ENCODE assay signal across 24 cellular contexts in genomic region chr10:131088619-131089018, GRCh38.
A peak's percentile ranks its signal among the peaks of the same experiment; 100 is the strongest.
DNase-seq lines count a peak whose midpoint lies in the region; ATAC-seq and TF ChIP-seq lines count a peak whose summit lies in the region.
"Had no signal": no experiment of that assay in that cellular context is flagged by ENCODE, and none has a peak within 500 bp of the region (broad histone marks: within the 10 kb centered on the region; RNA-seq: fewer than 3 reads in every experiment).

No MANE protein-coding gene starts in this region.

- H3K27me3 Mint-ChIP-seq in MCF 10A (ENCODE audit: insufficient read depth, unreplicated experiment) = peaks cover 5% of the 10 kb centered on the region
- H3K27me3 Mint-ChIP-seq: activated CD4-positive, alpha-beta memory T cell treated with anti-CD3 and anti-CD28 coated beads, Interleukin-2, amount 10 ng/mL, durations not matched to agents 7 days and 5 days; activated naive CD8-positive, alpha-beta T cell treated with anti-CD3 and anti-CD28 coated beads, Interleukin-2, amount 10 ng/mL, durations not matched to agents 7 days and 5 days had no signal

- no peak overlapping the region for H3K4me3 ChIP-seq in breast epithelium
- no peak overlapping the region for H3K4me3 ChIP-seq in NB4 (ENCODE audit: low read depth, low read length)
- H3K4me3 ChIP-seq: dorsolateral prefrontal cortex, skin epidermis, upper lobe of right lung had no signal

- H3K9me3 ChIP-seq in breast epithelium = no peaks in the 10 kb centered on the region
- H3K9me3 ChIP-seq: neutrophil, upper lobe of right lung had no signal

- H3K27ac ChIP-seq in breast epithelium = no peak overlapping the region
- H3K27ac ChIP-seq: C4-2B, dorsolateral prefrontal cortex, neutrophil, skin epidermis, upper lobe of right lung had no signal

- peaks cover 0 to 4% of the 10 kb centered on the region in 2 donors for H3K27me3 ChIP-seq in breast epithelium
- H3K27me3 ChIP-seq: neutrophil had no signal

- POLR2A ChIA-PET in MCF 10A (lab: Yijun Ruan, JAX) = no interaction called here

- H3K4me1 ChIP-seq in breast epithelium = peaks cover 0 to under 1% of the 10 kb centered on the region in 2 donors
- H3K4me1 ChIP-seq: upper lobe of right lung had no signal

- no peaks in the 10 kb centered on the region for H3K36me3 Mint-ChIP-seq in MCF 10A (ENCODE audit: insufficient read depth, unreplicated experiment)
- H3K36me3 Mint-ChIP-seq: activated naive CD8-positive, alpha-beta T cell treated with anti-CD3 and anti-CD28 coated beads, Interleukin-2, amount 10 ng/mL, durations not matched to agents 7 days and 5 days had no signal

- no peaks in the 10 kb centered on the region for H3K36me3 ChIP-seq in breast epithelium
- H3K36me3 ChIP-seq: neutrophil, upper lobe of right lung had no signal

- intact Hi-C loops in MCF 10A (cut with micrococcal nuclease) = no loop called here
- intact Hi-C loops in breast epithelium (cut with DNase I; ENCODE audit: low total_unique reads) = no loop called here

- no peak overlapping the region for H3K4me3 Mint-ChIP-seq in MCF 10A (ENCODE audit: unreplicated experiment)
- H3K4me3 Mint-ChIP-seq: activated CD4-positive, alpha-beta memory T cell treated with anti-CD3 and anti-CD28 coated beads, Interleukin-2, amount 10 ng/mL, durations not matched to agents 7 days and 5 days; activated naive CD8-positive, alpha-beta T cell treated with anti-CD3 and anti-CD28 coated beads, Interleukin-2, amount 10 ng/mL, durations not matched to agents 7 days and 5 days had no signal

- ATAC-seq in HG02588 (IDR thresholded peaks at IDR 0.05; ENCODE audit: unreplicated experiment) = no peak
- ATAC-seq in GM19351 (IDR thresholded peaks at IDR 0.05; ENCODE audit: unreplicated experiment) = no peak
- no peak for ATAC-seq in GM21423 (IDR thresholded peaks at IDR 0.05; ENCODE audit: unreplicated experiment)
- no peak for ATAC-seq in HG02763 (IDR thresholded peaks at IDR 0.05; ENCODE audit: unreplicated experiment)
- ATAC-seq: upper lobe of right lung had no signal

- no peak for TF ChIP-seq POLR2A in breast epithelium (IDR thresholded peaks at IDR 0.05)
- TF ChIP-seq POLR2A in NB4 (IDR thresholded peaks at IDR 0.05; ENCODE audit: extremely low read depth, insufficient read length) = no peak

- TF ChIP-seq CTCF in MCF 10A (IDR thresholded peaks at IDR 0.05; ENCODE audit: unreplicated experiment) (no peak), breast epithelium (IDR thresholded peaks at IDR 0.05) (no peak), NB4 (IDR thresholded peaks at IDR 0.05; ENCODE audit: low read depth, low read length) (peak; percentile 2)

- H3K4me1 Mint-ChIP-seq in MCF 10A (ENCODE audit: insufficient read depth, unreplicated experiment) = no peaks in the 10 kb centered on the region
- H3K4me1 Mint-ChIP-seq: activated CD4-positive, alpha-beta memory T cell treated with anti-CD3 and anti-CD28 coated beads, Interleukin-2, amount 10 ng/mL, durations not matched to agents 7 days and 5 days had no signal

- DNase-seq in MCF 10A (ENCODE audit: unreplicated experiment) = no peak
- DNase-seq in breast epithelium (ENCODE audit: low spot score in 2 of 2) = no peak
- peak; percentile 18 for DNase-seq in NB4 (ENCODE audit: low read depth)
- peak; percentile 26 for DNase-seq in iPS-NIHi7 (ENCODE audit: extremely low spot score)
- DNase-seq: ACHN; activated CD4-positive, alpha-beta memory T cell treated with anti-CD3 and anti-CD28 coated beads, Interleukin-2, amount 10 ng/mL, durations not matched to agents 7 days and 5 days; activated CD4-positive, CD25-positive, alpha-beta regulatory T cell treated with anti-CD3 and anti-CD28 coated beads, Interleukin-2, amount 50 U/mL, for 72 hours; activated naive CD8-positive, alpha-beta T cell treated with anti-CD3 and anti-CD28 coated beads, Interleukin-2, amount 10 ng/mL, durations not matched to agents 7 days and 5 days; Calu3; glutamatergic neuron; Karpas-422; NCI-H1048; NCI-H187 treated with DMSO at 0.1 percent for 48 hours; stimulated activated CD4-positive, alpha-beta T cell treated with anti-CD3 and anti-CD28 coated beads, Interleukin-1b, Interleukin-23, amount 100 ng/mL, for 48 hours; T1000; upper lobe of right lung had no signal

- no TSS peak for BruUV-seq in MCF 10A (replicated peaks; lab: Mats Ljungman, UMichigan)

- peak overlapping the region; percentile 78 for H3K27ac Mint-ChIP-seq in MCF 10A (ENCODE audit: low read depth, unreplicated experiment)
- H3K27ac Mint-ChIP-seq: activated CD4-positive, alpha-beta memory T cell treated with anti-CD3 and anti-CD28 coated beads, Interleukin-2, amount 10 ng/mL, durations not matched to agents 7 days and 5 days; activated naive CD8-positive, alpha-beta T cell treated with anti-CD3 and anti-CD28 coated beads, Interleukin-2, amount 10 ng/mL, durations not matched to agents 7 days and 5 days had no signal

- CTCF ChIA-PET in MCF 10A (lab: Yijun Ruan, JAX) = interaction anchor here (0.6 to 1.3 kb wide), 3 partner anchors 9 to 328 kb away, joined by 3 read pairs; no protein-coding TSS in a partner anchor

- peaks cover 3% of the 10 kb centered on the region for H3K9me3 Mint-ChIP-seq in MCF 10A (ENCODE audit: unreplicated experiment)
- H3K9me3 Mint-ChIP-seq: activated naive CD8-positive, alpha-beta T cell treated with anti-CD3 and anti-CD28 coated beads, Interleukin-2, amount 10 ng/mL, durations not matched to agents 7 days and 5 days had no signal

Comparison
In these comparisons a context has a peak if more than half of its experiments do, and no peak if none do; other contexts are left out.
1. DNase-seq: peak in NB4 (single experiment) and iPS-NIHi7 (single experiment); none in MCF 10A (single experiment) and breast epithelium (0 of 2).